ENCODE assay signal across 10 cellular contexts in genomic region chr2:228613133-228613532, GRCh38.
A peak's percentile ranks its signal among the peaks of the same experiment; 100 is the strongest.
DNase-seq lines count a peak whose midpoint lies in the region; ATAC-seq and TF ChIP-seq lines count a peak whose summit lies in the region.
"Had no signal": no experiment of that assay in that cellular context is flagged by ENCODE, and none has a peak within 500 bp of the region (broad histone marks: within the 10 kb centered on the region; RNA-seq: fewer than 3 reads in every experiment).

No MANE protein-coding gene starts in this region.

- TF ChIP-seq POLR2A in lower leg skin (IDR thresholded peaks at IDR 0.05), result no peak

- 74 to 85% methylated on average over 3 of the region's 3 CpGs for WGBS in lower leg skin, 2 donors

- H3K4me3 ChIP-seq in AG04450 (ENCODE audit: low read depth, low read length), result no peak overlapping the region
- H3K4me3 ChIP-seq in choroid plexus epithelial cell (ENCODE audit: low read depth, low read length), result no peak overlapping the region
- no peak overlapping the region for H3K4me3 ChIP-seq in lower leg skin (ENCODE audit: low read depth, poor library complexity, severe bottlenecking)

- no peaks in the 10 kb centered on the region for H3K9me3 ChIP-seq in AG04450 (ENCODE audit: control insufficient read depth, insufficient read depth, low read length)

- POLR2A ChIA-PET in AG04450 (lab: Yijun Ruan, JAX), result no interaction called here

- intact Hi-C loops in lower leg skin (cut with DNase I; ENCODE audit: low total_unique reads) (no loop called here), Right ventricle myocardium inferior (cut with DNase I) (no loop called here)

- H3K27ac ChIP-seq in AG04450 (ENCODE audit: low read depth, low read length), result peak overlapping the region; percentile 80

- ATAC-seq in GM18870 (IDR thresholded peaks at IDR 0.05; ENCODE audit: unreplicated experiment), result peak; percentile 72
- no peak for ATAC-seq in Right ventricle myocardium inferior

- DNase-seq in AG04450 (ENCODE audit: low read depth, low spot score) (peak; percentile 72), HT1080 (ENCODE audit: low read depth) (peak; percentile 91), choroid plexus epithelial cell (ENCODE audit: low read depth) (peak; percentile 91), OCI-M2 (lab: John Stamatoyannopoulos, UW; ENCODE audit: unreplicated experiment) (no peak), lower leg skin (ENCODE audit: low spot score in 2 of 2) (no peak), Right ventricle myocardium inferior (ENCODE audit: missing footprints) (no peak)
- no peak for DNase-seq in activated naive CD4-positive, alpha-beta T cell treated with Interleukin-2 at 50 U/mL for 16 hours
- DNase-seq: CD4-positive, alpha-beta memory T cell; stimulated activated CD4-positive, alpha-beta T cell treated with anti-CD3 and anti-CD28 coated beads, Interleukin-15, amount 100 ng/mL, for 24 hours had no signal

- CTCF ChIA-PET in AG04450 (lab: Charles Lee), result no interaction called here

- TF ChIP-seq CTCF in AG04450 (IDR thresholded peaks at IDR 0.05; ENCODE audit: low read depth, low read length), result no peak
- no peak for TF ChIP-seq CTCF in choroid plexus epithelial cell (conservative IDR thresholded peaks at IDR 0.05; ENCODE audit: low read depth, low read length)
- TF ChIP-seq CTCF in lower leg skin (IDR thresholded peaks at IDR 0.05), result no peak

- no peaks in the 10 kb centered on the region for H3K27me3 ChIP-seq in AG04450 (ENCODE audit: control insufficient read depth, insufficient read depth, low read length)

Comparison
In these comparisons a context has a peak if more than half of its experiments do, and no peak if none do; other contexts are left out.
1. DNase-seq: peak in AG04450 (single experiment), HT1080 (single experiment) and choroid plexus epithelial cell (single experiment); none in OCI-M2 (single experiment), activated naive CD4-positive, alpha-beta T cell treated with Interleukin-2 at 50 U/mL for 16 hours (single experiment), lower leg skin (0 of 2) and Right ventricle myocardium inferior (single experiment).